ENCODE assay signal across 8 cellular contexts in the genomic region with DNA sequence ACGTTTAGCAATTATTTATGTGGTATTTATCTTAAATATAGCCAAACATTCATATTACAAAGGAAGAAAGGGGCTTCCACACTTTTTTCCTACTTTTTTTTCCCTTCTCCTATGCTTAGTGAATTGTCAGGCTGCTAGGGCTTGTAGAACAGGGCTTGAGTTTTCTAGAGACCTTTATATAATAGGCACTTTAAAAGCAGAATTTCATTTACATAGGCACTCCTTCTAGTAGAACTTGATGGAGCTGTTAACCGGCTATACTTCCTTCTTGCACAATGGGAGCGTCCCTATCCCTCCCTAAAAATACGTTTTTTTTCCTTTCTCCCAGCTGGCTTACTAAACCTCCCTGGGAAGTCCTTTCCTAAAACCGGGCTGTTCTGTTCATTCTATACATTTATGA. TPM values are rescaled to one million over a fixed set of nuclear protein-coding genes. Genes with fewer than 3 reads are reported as not detected.
DNase-seq lines count a peak whose midpoint lies in the region; ATAC-seq and TF ChIP-seq lines count a peak whose summit lies in the region.

No MANE protein-coding gene starts in this region.

- peaks cover 18% of the 10 kb centered on the region for H3K4me1 ChIP-seq in colonic mucosa

- H3K36me3 ChIP-seq in MG63 = peaks cover 55% of the 10 kb centered on the region
- H3K36me3 ChIP-seq in colonic mucosa = no peaks in the 10 kb centered on the region

- H3K9me3 Mint-ChIP-seq in CD4-positive, alpha-beta T cell = no peaks in the 10 kb centered on the region
- H3K9me3 Mint-ChIP-seq in natural killer cell treated with Interleukin-12 subunit alpha and Interleukin-12 subunit beta and Interleukin-15 and Interleukin-18, amount 100 ng/mL, for 72 hours = no peaks in the 10 kb centered on the region

- no peak overlapping the region for H3K27ac ChIP-seq in CD4-positive, alpha-beta T cell (ENCODE audit: low read depth, low read length)
- H3K27ac ChIP-seq in colonic mucosa = peak overlapping the region; percentile 99

- peaks cover 60% of the 10 kb centered on the region for H3K4me1 Mint-ChIP-seq in CD4-positive, alpha-beta T cell (ENCODE audit: low read depth)
- peaks cover 24 to 30% of the 10 kb centered on the region in 2 donors for H3K4me1 Mint-ChIP-seq in natural killer cell treated with Interleukin-12 subunit alpha and Interleukin-12 subunit beta and Interleukin-15 and Interleukin-18, amount 100 ng/mL, for 72 hours (ENCODE audit: low read depth in 2 of 2)

- peak overlapping the region; percentile 97 for H3K4me3 Mint-ChIP-seq in CD4-positive, alpha-beta T cell
- H3K4me3 Mint-ChIP-seq in natural killer cell treated with Interleukin-12 subunit alpha and Interleukin-12 subunit beta and Interleukin-15 and Interleukin-18, amount 100 ng/mL, for 72 hours = peak overlapping the region; percentile 91

- H3K9me3 ChIP-seq in CD4-positive, alpha-beta T cell (ENCODE audit: control insufficient read depth, low read length) = no peaks in the 10 kb centered on the region
- H3K9me3 ChIP-seq in MG63 (no peaks in the 10 kb centered on the region), colonic mucosa (no peaks in the 10 kb centered on the region)

- H3K36me3 Mint-ChIP-seq in CD4-positive, alpha-beta T cell (ENCODE audit: low read depth) = peaks cover 64% of the 10 kb centered on the region
- H3K36me3 Mint-ChIP-seq in natural killer cell treated with Interleukin-12 subunit alpha and Interleukin-12 subunit beta and Interleukin-15 and Interleukin-18, amount 100 ng/mL, for 72 hours = peaks cover 12% of the 10 kb centered on the region

- H3K27me3 Mint-ChIP-seq in CD4-positive, alpha-beta T cell = no peaks in the 10 kb centered on the region
- no peaks in the 10 kb centered on the region for H3K27me3 Mint-ChIP-seq in natural killer cell treated with Interleukin-12 subunit alpha and Interleukin-12 subunit beta and Interleukin-15 and Interleukin-18, amount 100 ng/mL, for 72 hours

- no peak for DNase-seq in CD4-positive, alpha-beta T cell
- DNase-seq in MG63 = no peak
- peak; percentile 31 for DNase-seq in colonic mucosa
- no peak for DNase-seq in natural killer cell treated with Interleukin-12 subunit alpha and Interleukin-12 subunit beta and Interleukin-15 and Interleukin-18, amount 100 ng/mL, for 72 hours (ENCODE audit: low spot score)
- DNase-seq in SK-N-DZ (ENCODE audit: low spot score) = no peak
- DNase-seq in NCI-H1048 (lab: John Stamatoyannopoulos, UW) = no peak
- DNase-seq in retina = no peak

- intact Hi-C loops in CD4-positive, alpha-beta T cell (cut with DNase I, micrococcal nuclease) = loop anchor here (1.0 to 10.0 kb wide), 8 partner anchors 62 to 1457 kb away; partner anchors contain the start of genes INTS6 (in 1 of the 2) and SPRYD7 (in 1 of the 2)
- intact Hi-C loops in colonic mucosa (cut with DNase I) = loop anchor here (5.0 to 10.0 kb wide), 3 partner anchors 84 to 527 kb away; no protein-coding TSS in a partner anchor

- H3K27ac Mint-ChIP-seq in CD4-positive, alpha-beta T cell = peak overlapping the region; percentile 90
- peak overlapping the region; percentile 77 to 95 for H3K27ac Mint-ChIP-seq in natural killer cell treated with Interleukin-12 subunit alpha and Interleukin-12 subunit beta and Interleukin-15 and Interleukin-18, amount 100 ng/mL, for 72 hours

- peak overlapping the region; percentile 95 for H3K4me3 ChIP-seq in MG63
- H3K4me3 ChIP-seq in colonic mucosa = peak overlapping the region; percentile 71

- CTCF ChIA-PET in CD4-positive, alpha-beta T cell (lab: Charles Lee) = interaction anchor here (0.6 to 3.5 kb wide), 43 partner anchors 10 to 917 kb away, joined by 3 to 57 read pairs (median 4); partner anchors contain the start of genes KCNRG, RNASEH2B and SPRYD7

- POLR2A ChIA-PET in CD4-positive, alpha-beta T cell (lab: Charles Lee) = interaction anchor here (0.6 to 4.1 kb wide), 52 partner anchors 8 to 1799 kb away, joined by 3 to 232 read pairs (median 5); partner anchors contain the start of genes CAB39L, INTS6, KCNRG and KPNA3

- ATAC-seq in CD4-positive, alpha-beta T cell (ENCODE audit: poor library complexity) = no peak
- ATAC-seq in natural killer cell treated with Interleukin-12 subunit alpha and Interleukin-12 subunit beta and Interleukin-15 and Interleukin-18, amount 100 ng/mL, for 72 hours = no peak
- no peak for ATAC-seq in HG03095 (IDR thresholded peaks at IDR 0.05; ENCODE audit: unreplicated experiment)

- no peak for TF ChIP-seq CTCF in CD4-positive, alpha-beta T cell (IDR thresholded peaks at IDR 0.05)
- TF ChIP-seq CTCF in colonic mucosa (IDR thresholded peaks at IDR 0.05) = no peak

- no peaks in the 10 kb centered on the region for H3K27me3 ChIP-seq in CD4-positive, alpha-beta T cell (ENCODE audit: control insufficient read depth, insufficient read depth, low read length)
- H3K27me3 ChIP-seq in MG63 = no peaks in the 10 kb centered on the region
- no peaks in the 10 kb centered on the region for H3K27me3 ChIP-seq in colonic mucosa

- peak overlapping the region in 1 of 2 donors; percentile 85 for H3K9ac ChIP-seq in colonic mucosa (ENCODE audit: low read depth in 2 of 2, low read length in 2 of 2)

RNA-seq across cellular contexts. Expression of gene TRIM13, which starts 1.1 kb away (rescaled TPM):
- total RNA-seq in CD4-positive, alpha-beta T cell = 10 to 100 TPM; 32.5 to 32.9 TPM
- total RNA-seq in MG63 (2014; rRNA removed; shearing (Covaris generic); ENCODE audit: low replicate concordance) = 13.1 and 16.9 TPM in 2 replicates
- total RNA-seq in colonic mucosa = 10 to 100 TPM; 21.7 to 35.0 TPM
- total RNA-seq in natural killer cell treated with Interleukin-12 subunit alpha and Interleukin-12 subunit beta and Interleukin-15 and Interleukin-18, amount 100 ng/mL, for 72 hours = 10 to 100 TPM; 13.8 to 15.9 TPM
- polyA plus RNA-seq in SK-N-DZ (2014; cell fraction: cytosol; rRNA removed) = 24.8 and 27.3 TPM in 2 replicates
- polyA plus RNA-seq in SK-N-DZ (2014; cell fraction: nucleus; rRNA removed) = 28.8 and 29.1 TPM in 2 replicates

RNA-seq across cellular contexts. Expression of gene KCNRG, which starts 17.3 kb away (rescaled TPM):
- under 1 TPM; 0.27 to 0.70 TPM for total RNA-seq in CD4-positive, alpha-beta T cell
- total RNA-seq in MG63 (2014; rRNA removed; shearing (Covaris generic); ENCODE audit: low replicate concordance) = 5.6 TPM in 1 of 2 replicates, not detected in the other
- total RNA-seq in colonic mucosa = under 1 TPM; 0.30 to 0.40 TPM
- under 1 TPM in 1 of 2 donors, not detected in 1; 0.67 TPM for total RNA-seq in natural killer cell treated with Interleukin-12 subunit alpha and Interleukin-12 subunit beta and Interleukin-15 and Interleukin-18, amount 100 ng/mL, for 72 hours
- polyA plus RNA-seq in SK-N-DZ (2014; cell fraction: cytosol; rRNA removed) = 1.3 and 1.4 TPM in 2 replicates
- polyA plus RNA-seq in SK-N-DZ (2014; cell fraction: nucleus; rRNA removed) = 0.37 and 0.61 TPM in 2 replicates
